ENCODE assay signal across 8 cellular contexts in the genomic region with DNA sequence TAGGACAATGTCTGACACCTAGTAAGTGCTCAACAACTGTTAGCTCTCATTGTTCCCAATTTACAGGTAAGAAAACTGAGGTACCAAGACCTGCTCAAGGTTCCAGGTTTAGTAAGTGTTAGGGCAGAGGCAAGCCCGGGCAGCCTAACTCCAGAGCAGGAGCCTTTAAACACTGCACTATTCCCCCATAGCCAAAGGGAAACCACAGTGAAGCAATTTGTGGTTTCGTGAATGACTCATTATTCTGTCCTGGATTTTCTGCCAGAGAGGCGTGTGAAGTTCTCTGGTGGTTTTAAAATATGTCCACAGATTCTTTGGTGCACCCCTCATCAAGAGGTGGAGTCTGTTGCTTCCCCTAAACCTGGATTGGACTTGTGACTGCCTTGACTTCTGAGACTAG. TPM values are rescaled to one million over a fixed set of nuclear protein-coding genes. Genes with fewer than 3 reads are reported as not detected.
DNase-seq lines count a peak whose midpoint lies in the region; ATAC-seq and TF ChIP-seq lines count a peak whose summit lies in the region.

No MANE protein-coding gene starts in this region.

- peaks cover 14% of the 10 kb centered on the region for H3K9me3 Mint-ChIP-seq in CD8-positive, alpha-beta T cell
- H3K9me3 Mint-ChIP-seq in brain: peaks cover 13 to 27% (median 23%) of the 10 kb centered on the region in 5 experiments

- TF ChIP-seq POLR2A in uterus (IDR thresholded peaks at IDR 0.05): no peak

- TF ChIP-seq CTCF in CD8-positive, alpha-beta T cell (IDR thresholded peaks at IDR 0.05): no peak
- no peak for TF ChIP-seq CTCF in brain (conservative IDR thresholded peaks at IDR 0.05)
- no peak for TF ChIP-seq CTCF in uterus (IDR thresholded peaks at IDR 0.05)

- CTCF ChIA-PET in CD8-positive, alpha-beta T cell (lab: Charles Lee): no interaction called here

- POLR2A ChIA-PET in CD8-positive, alpha-beta T cell (lab: Charles Lee): no interaction called here

- H3K27ac Mint-ChIP-seq in CD8-positive, alpha-beta T cell: no peak overlapping the region
- no peak overlapping the region for H3K27ac Mint-ChIP-seq in brain

- H3K27me3 ChIP-seq in CD8-positive, alpha-beta T cell (ENCODE audit: insufficient read depth, low read length): peaks cover 8% of the 10 kb centered on the region
- no peaks in the 10 kb centered on the region for H3K27me3 ChIP-seq in uterus

- H3K4me1 Mint-ChIP-seq in CD8-positive, alpha-beta T cell (ENCODE audit: low read depth): peaks cover 19% of the 10 kb centered on the region
- H3K4me1 Mint-ChIP-seq in brain: no peaks in the 10 kb centered on the region

- no peak overlapping the region for H3K4me3 Mint-ChIP-seq in CD8-positive, alpha-beta T cell
- peak overlapping the region; percentile 90 to 95 (median 94) for H3K4me3 Mint-ChIP-seq in brain

- H3K27me3 Mint-ChIP-seq in CD8-positive, alpha-beta T cell (ENCODE audit: low read depth): peaks cover 65% of the 10 kb centered on the region
- peaks cover 24% of the 10 kb centered on the region for H3K27me3 Mint-ChIP-seq in brain

- H3K36me3 ChIP-seq in CD8-positive, alpha-beta T cell (ENCODE audit: insufficient read depth, low read length): no peaks in the 10 kb centered on the region
- no peaks in the 10 kb centered on the region for H3K36me3 ChIP-seq in uterus

- peak; percentile 66 for ATAC-seq in CD8-positive, alpha-beta T cell
- ATAC-seq in GM21723 (IDR thresholded peaks at IDR 0.05; ENCODE audit: unreplicated experiment): peak; percentile 55

- no peak overlapping the region for H3K27ac ChIP-seq in CD8-positive, alpha-beta T cell (ENCODE audit: low read depth, low read length)
- H3K27ac ChIP-seq in uterus: no peak overlapping the region

- peaks cover 3% of the 10 kb centered on the region for H3K36me3 Mint-ChIP-seq in CD8-positive, alpha-beta T cell
- no peaks in the 10 kb centered on the region for H3K36me3 Mint-ChIP-seq in brain

- peaks cover 18% of the 10 kb centered on the region for H3K4me1 ChIP-seq in CD8-positive, alpha-beta T cell (ENCODE audit: insufficient read depth, low read length)
- peaks cover 0 to 6% of the 10 kb centered on the region in 2 donors for H3K4me1 ChIP-seq in uterus

- intact Hi-C loops in CD8-positive, alpha-beta T cell (cut with DNase I, micrococcal nuclease): no loop called here
- intact Hi-C loops in uterus (cut with DNase I; ENCODE audit: low total_unique reads): no loop called here

- peak in 1 of 7 experiments; percentile 9 for DNase-seq in CD8-positive, alpha-beta T cell
- DNase-seq in MV-4-11 (lab: John Stamatoyannopoulos, UW) (peak; percentile 96), myocyte (ENCODE audit: low read depth) (peak; percentile 99), NCI-H82 treated with DMSO at 0.1 percent for 48 hours (lab: John Stamatoyannopoulos, UW; ENCODE audit: unreplicated experiment) (no peak), NCI-H1105 (lab: John Stamatoyannopoulos, UW) (no peak), uterus (no peak)

- no peak overlapping the region for H3K4me3 ChIP-seq in CD8-positive, alpha-beta T cell (ENCODE audit: low read depth, low read length)
- peak overlapping the region in 1 of 2 donors; percentile 54 for H3K4me3 ChIP-seq in uterus

- peaks cover 7% of the 10 kb centered on the region for H3K9me3 ChIP-seq in CD8-positive, alpha-beta T cell (ENCODE audit: low read length)
- no peaks in the 10 kb centered on the region for H3K9me3 ChIP-seq in uterus

RNA-seq across cellular contexts. Expression of a gene that starts 1.0 kb away (rescaled TPM):
- total RNA-seq in CD8-positive, alpha-beta T cell: 1 to 10 TPM; 4.3 to 4.8 TPM
- 1.2 TPM for polyA plus RNA-seq in brain (ENCODE audit: insufficient read depth, low read depth, low replicate concordance)
- total RNA-seq in myocyte: 10.2 and 12.0 TPM in 2 replicates
- 5.0 TPM for polyA plus RNA-seq in myocyte (2012)
- total RNA-seq in uterus: 10 to 100 TPM; 17.1 to 90.7 (median 40.1) TPM

RNA-seq across cellular contexts. Expression of a gene that starts 24.2 kb away (rescaled TPM):
- total RNA-seq in CD8-positive, alpha-beta T cell: 10 to 100 TPM; 35.4 to 36.1 TPM
- polyA plus RNA-seq in brain (ENCODE audit: insufficient read depth, low read depth, low replicate concordance): 3.2 TPM
- total RNA-seq in myocyte (9.8 and 11.8 TPM in 2 replicates), uterus (10 to 100 TPM; 22.3 to 66.1 (median 31.8) TPM)
- 6.0 TPM for polyA plus RNA-seq in myocyte (2012)

RNA-seq across cellular contexts. Expression of a gene that starts 54.5 kb away (rescaled TPM):
- total RNA-seq in CD8-positive, alpha-beta T cell: not detected
- not detected for polyA plus RNA-seq in brain (ENCODE audit: insufficient read depth, low read depth, low replicate concordance)
- total RNA-seq in myocyte (not detected in 2 replicates), uterus (under 1 TPM in 1 of 4 donors, not detected in 3; 0.35 TPM)
- polyA plus RNA-seq in myocyte (2012): not detected

Comparison
In these comparisons a context has a peak if more than half of its experiments do, and no peak if none do; other contexts are left out.
1. DNase-seq: peak in MV-4-11 (single experiment) and myocyte (single experiment); none in NCI-H82 treated with DMSO at 0.1 percent for 48 hours (single experiment), NCI-H1105 (single experiment) and uterus (0 of 2).